ENCODE assay signal across 1 cellular context in genomic region chr20:31835977-31836852, GRCh38.
TF ChIP-seq lines count a peak whose summit lies in the region.

No MANE protein-coding gene starts in this region.

TF ChIP-seq in K562, 482 proteins besides CTCF, POLR2A, EP300 and RAD21 (continued from another document and continues in another):
- TF ChIP-seq ARID3A (IDR thresholded peaks at IDR 0.05; ENCODE audit: borderline replicate concordance, low read depth, low read length), result no peak
- TF ChIP-seq DIDO1 (tag; IDR thresholded peaks at IDR 0.05; ENCODE audit: low read depth), result no peak
- no peak for TF ChIP-seq ZNF707 (CRISPR knock-in tag; conservative IDR thresholded peaks at IDR 0.05)
- TF ChIP-seq PATZ1 (CRISPR knock-in tag; IDR thresholded peaks at IDR 0.05; ENCODE audit: borderline replicate concordance), result no peak
- TF ChIP-seq HIVEP1 (CRISPR knock-in tag; IDR thresholded peaks at IDR 0.05), result no peak
- TF ChIP-seq SP2 (IDR thresholded peaks at IDR 0.05; ENCODE audit: extremely low read depth, low read depth, low read length, poor library complexity, severe bottlenecking), result no peak
- TF ChIP-seq HNRNPLL (IDR thresholded peaks at IDR 0.05; ENCODE audit: low read depth, low read length, poor library complexity, severe bottlenecking), result no peak
- TF ChIP-seq FOXO4 (CRISPR knock-in tag; IDR thresholded peaks at IDR 0.05), result no peak
- TF ChIP-seq BCLAF1 (IDR thresholded peaks at IDR 0.05; ENCODE audit: borderline replicate concordance in 1 of 2, control insufficient read depth in 1 of 2, low read depth in 2 of 2, low read length in 1 of 2), result no peak
- TF ChIP-seq USF1 (CRISPR knock-in tag; IDR thresholded peaks at IDR 0.05), result no peak
- no peak for TF ChIP-seq ETS2 (tag; IDR thresholded peaks at IDR 0.05; ENCODE audit: borderline replicate concordance, poor library complexity, severe bottlenecking)
- TF ChIP-seq MCM3 (IDR thresholded peaks at IDR 0.05), result no peak
- TF ChIP-seq NFIX (CRISPR knock-in tag; IDR thresholded peaks at IDR 0.05; ENCODE audit: low read depth), result no peak
- peak; percentile 74 for TF ChIP-seq ZNF740 (CRISPR knock-in tag; IDR thresholded peaks at IDR 0.05)
- no peak for TF ChIP-seq ZNF740 (tag; IDR thresholded peaks at IDR 0.05)
- TF ChIP-seq PRPF4 (IDR thresholded peaks at IDR 0.05; ENCODE audit: insufficient read depth, low read depth, low read length, poor library complexity, severe bottlenecking), result no peak
- peak; percentile 59; the same call in 1 of the 2 replicates for TF ChIP-seq TCF3 (CRISPR knock-in tag; IDR thresholded peaks at IDR 0.05)
- TF ChIP-seq EZH2 (IDR thresholded peaks at IDR 0.05; ENCODE audit: borderline replicate concordance, low read depth, low read length), result no peak
- no peak for TF ChIP-seq CREB1 (IDR thresholded peaks at IDR 0.05)
- no peak for TF ChIP-seq CREB1 (CRISPR knock-in tag; IDR thresholded peaks at IDR 0.05)
- no peak for TF ChIP-seq ZNF780A (CRISPR knock-in tag; IDR thresholded peaks at IDR 0.05)
- TF ChIP-seq MAX (CRISPR knock-in tag; IDR thresholded peaks at IDR 0.05), result peak; percentile 77
- TF ChIP-seq ZNF830 (CRISPR knock-in tag; IDR thresholded peaks at IDR 0.05), result no peak
- peak; percentile 35 to 62; a peak in 2 of 4 replicates for TF ChIP-seq KDM1A (IDR thresholded peaks at IDR 0.05)
- TF ChIP-seq ZNF766 (CRISPR knock-in tag; conservative IDR thresholded peaks at IDR 0.05), result no peak
- no peak for TF ChIP-seq ARID3B (CRISPR knock-in tag; IDR thresholded peaks at IDR 0.05; ENCODE audit: borderline replicate concordance)
- no peak for TF ChIP-seq NUFIP1 (IDR thresholded peaks at IDR 0.05; ENCODE audit: partially characterized antibody)
- TF ChIP-seq ZNF395 (CRISPR knock-in tag; IDR thresholded peaks at IDR 0.05), result no peak
- TF ChIP-seq RFX5 (IDR thresholded peaks at IDR 0.05; ENCODE audit: low read depth, low read length), result no peak
- no peak for TF ChIP-seq STAT6 (CRISPR knock-in tag; IDR thresholded peaks at IDR 0.05)
- no peak for TF ChIP-seq ZNF124 (CRISPR knock-in tag; IDR thresholded peaks at IDR 0.05)
- no peak for TF ChIP-seq LARP7 (IDR thresholded peaks at IDR 0.05)
- TF ChIP-seq HES1 (IDR thresholded peaks at IDR 0.05; ENCODE audit: low read depth), result no peak
- TF ChIP-seq ZNF644 (tag; IDR thresholded peaks at IDR 0.05; ENCODE audit: low read depth), result no peak
- no peak for TF ChIP-seq GATAD2B (IDR thresholded peaks at IDR 0.05; ENCODE audit: borderline replicate concordance)
- peak; percentile 98 for TF ChIP-seq JUN (IDR thresholded peaks at IDR 0.05; ENCODE audit: borderline replicate concordance, low read depth, low read length)
- TF ChIP-seq JUN (CRISPR knock-in tag; IDR thresholded peaks at IDR 0.05; ENCODE audit: borderline replicate concordance), result peak; percentile 90; the same call in 1 of the 2 replicates
- TF ChIP-seq ZFP30 (CRISPR knock-in tag; IDR thresholded peaks at IDR 0.05; ENCODE audit: borderline replicate concordance), result no peak
- peak; percentile 62; the same call in 1 of the 2 replicates for TF ChIP-seq ZNF589 (CRISPR knock-in tag; IDR thresholded peaks at IDR 0.05; ENCODE audit: low read depth)
- TF ChIP-seq HDAC8 (tag; IDR thresholded peaks at IDR 0.05), result no peak
- TF ChIP-seq TRIM24 (IDR thresholded peaks at IDR 0.05), result peak in 1 of 2 experiments; percentile 62; a peak in 2 of 4 replicates
